In the genomic region with DNA sequence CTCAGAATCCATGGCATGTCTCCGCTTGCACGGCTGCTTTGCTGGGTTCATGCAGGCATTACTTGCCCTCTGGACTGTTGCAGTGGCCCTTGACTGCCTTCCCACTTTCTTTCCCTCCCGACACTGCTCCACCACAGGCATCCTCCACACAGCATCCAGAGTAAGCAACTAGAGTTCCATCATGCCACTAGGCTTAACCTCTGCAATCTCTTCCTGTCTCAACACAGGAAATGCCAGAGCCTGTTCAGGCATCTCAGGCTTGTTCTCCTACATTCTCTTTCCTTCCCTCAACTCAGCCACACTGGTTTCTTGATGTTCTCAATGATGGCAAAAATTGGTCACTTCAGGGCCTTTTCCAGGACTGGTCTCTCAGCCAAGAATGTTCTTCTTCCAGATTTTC, we compare ENCODE assay signal across 17 cellular contexts.
DNase-seq lines count a peak whose midpoint lies in the region; ATAC-seq and TF ChIP-seq lines count a peak whose summit lies in the region.
"Had no signal": no experiment of that assay in that cellular context is flagged by ENCODE, and none has a peak within 500 bp of the region (broad histone marks: within the 10 kb centered on the region; RNA-seq: fewer than 3 reads in every experiment).

No MANE protein-coding gene starts in this region.

- dilution Hi-C loops in IMR-90 (cut with HindIII; ENCODE audit: low sequenced_read_pairs, unreplicated experiment), result no loop called here

- H3K4me3 ChIP-seq in IMR-90 (ENCODE audit: insufficient read depth, low read depth, low read length) (no peak overlapping the region), choroid plexus epithelial cell (ENCODE audit: low read depth, low read length) (no peak overlapping the region), right lobe of liver (no peak overlapping the region)
- H3K4me3 ChIP-seq: coronary artery, esophagus squamous epithelium, K562, pancreas had no signal

- WGBS in IMR-90 (ENCODE audit: extremely low coverage in 2 of 2, insufficient read length in 1 of 2), 2 experiments, result 93% methylated on average over 2 of the region's 3 CpGs; no CpG with 5 or more reads in 1 of the 2 experiments
- 54% methylated on average over 2 of the region's 3 CpGs for WGBS in right lobe of liver (ENCODE audit: insufficient coverage, low coverage, low lambda C conversion rate, missing lambda C conversion rate)

- no peak overlapping the region for H3K9ac ChIP-seq in IMR-90 (ENCODE audit: low read depth, low read length)

- H2BK120ac ChIP-seq in IMR-90 (ENCODE audit: low read depth, low read length), result peak overlapping the region; percentile 87

- H3K14ac ChIP-seq in IMR-90 (replicated peaks; ENCODE audit: low read depth, low read length), result peak overlapping the region; percentile 83

- H4K5ac ChIP-seq in IMR-90 (ENCODE audit: low read depth, low read length), result peak overlapping the region; percentile 28

- no peaks in the 10 kb centered on the region for H3K27me3 Mint-ChIP-seq in activated CD4-positive, alpha-beta T cell treated with anti-CD3 and anti-CD28 coated beads, Interleukin-2, amount 10 ng/mL, durations not matched to agents 7 days and 5 days
- H3K27me3 Mint-ChIP-seq: activated B cell treated with CpG ODN at 0.5 μM for 24 hours; activated naive CD4-positive, alpha-beta T cell treated with anti-CD3 and anti-CD28 coated beads, Interleukin-2, amount 50 U/mL, for 24 hours; B cell had no signal

- intact Hi-C loops in IMR-90 (cut with micrococcal nuclease), result no loop called here
- intact Hi-C loops in right lobe of liver (cut with DNase I), result no loop called here

- no peaks in the 10 kb centered on the region for H3K27me3 ChIP-seq in IMR-90 (ENCODE audit: control insufficient read depth, insufficient read depth, low read length)
- H3K27me3 ChIP-seq in right lobe of liver, result no peaks in the 10 kb centered on the region
- H3K27me3 ChIP-seq: esophagus squamous epithelium, pancreas had no signal

- H4K8ac ChIP-seq in IMR-90 (ENCODE audit: low read depth in 2 of 2, low read length in 2 of 2), result peak overlapping the region; percentile 46 to 88

- H2BK20ac ChIP-seq in IMR-90 (ENCODE audit: low read depth, low read length), result peak overlapping the region; percentile 95

- H3K9me3 Mint-ChIP-seq in activated CD4-positive, alpha-beta T cell treated with anti-CD3 and anti-CD28 coated beads, Interleukin-2, amount 10 ng/mL, durations not matched to agents 7 days and 5 days, result peaks cover 2% of the 10 kb centered on the region
- H3K9me3 Mint-ChIP-seq: activated B cell treated with CpG ODN at 0.5 μM for 24 hours; activated naive CD4-positive, alpha-beta T cell treated with anti-CD3 and anti-CD28 coated beads, Interleukin-2, amount 50 U/mL, for 24 hours had no signal

- H3K18ac ChIP-seq in IMR-90 (ENCODE audit: low read depth, low read length), result peak overlapping the region; percentile 77; the same call in 1 of the 2 replicates

- H3K27ac ChIP-seq in IMR-90 (ENCODE audit: insufficient read depth, low read length) (peak overlapping the region; percentile 33; the same call in 1 of the 2 replicates), right lobe of liver (no peak overlapping the region)
- H3K27ac ChIP-seq: pancreas had no signal

- H2AK9ac ChIP-seq in IMR-90 (replicated peaks; ENCODE audit: low read depth, low read length, poor library complexity), result no peak overlapping the region

- peak overlapping the region; percentile 60 for H2BK15ac ChIP-seq in IMR-90 (ENCODE audit: low read depth, low read length)

- H3K23ac ChIP-seq in IMR-90 (ENCODE audit: low read depth, low read length), result peak overlapping the region; percentile 39; the same call in 1 of the 2 replicates

- H3K36me3 ChIP-seq in IMR-90 (ENCODE audit: control insufficient read depth, insufficient read depth, low read length) (no peaks in the 10 kb centered on the region), right lobe of liver (no peaks in the 10 kb centered on the region)
- H3K36me3 ChIP-seq: esophagus squamous epithelium, pancreas had no signal

- H3K4ac ChIP-seq in IMR-90 (ENCODE audit: low read depth, low read length), result peak overlapping the region; percentile 74

- TF ChIP-seq CTCF in IMR-90 (conservative IDR thresholded peaks at IDR 0.05; ENCODE audit: low read depth, low read length), result no peak
- TF ChIP-seq CTCF in choroid plexus epithelial cell (conservative IDR thresholded peaks at IDR 0.05; ENCODE audit: low read depth, low read length), result no peak
- TF ChIP-seq CTCF in right lobe of liver (IDR thresholded peaks at IDR 0.05), result no peak

- CTCF ChIA-PET in IMR-90 (lab: Yijun Ruan, JAX), result no interaction called here
- CTCF ChIA-PET in activated CD4-positive, alpha-beta T cell treated with anti-CD3 and anti-CD28 coated beads, Interleukin-2, amount 10 ng/mL, durations not matched to agents 7 days and 5 days (lab: Charles Lee), result no interaction called here

- peak overlapping the region; percentile 93 for H2BK5ac ChIP-seq in IMR-90 (ENCODE audit: low read depth, low read length, poor library complexity, severe bottlenecking)

- in situ Hi-C loops in IMR-90 (cut with MboI; ENCODE audit: low sequenced_read_pairs), result no loop called here

- DNase-seq in AG08396 (ENCODE audit: low spot score) (peak; percentile 48), IMR-90 (peak; percentile 66), choroid plexus epithelial cell (ENCODE audit: low read depth) (peak; percentile 83), right lobe of liver (no peak), NCI-H2196 (lab: John Stamatoyannopoulos, UW; ENCODE audit: unreplicated experiment) (no peak)
- DNase-seq in activated CD4-positive, alpha-beta T cell treated with anti-CD3 and anti-CD28 coated beads, Interleukin-2, amount 10 ng/mL, durations not matched to agents 7 days and 5 days, result no peak
- DNase-seq: activated B cell treated with CpG ODN at 0.5 μM for 24 hours, esophagus squamous epithelium, NCI-H1105 treated with DMSO at 0.1 percent for 48 hours, pancreas, substantia nigra had no signal

- peak overlapping the region; percentile 83; the same call in 1 of the 2 replicates for H2AK5ac ChIP-seq in IMR-90 (ENCODE audit: low read depth, low read length)

- H3K9me1 ChIP-seq in IMR-90 (ENCODE audit: insufficient read depth, low read length), result peaks cover 6% of the 10 kb centered on the region

- H3K4me3 Mint-ChIP-seq in activated CD4-positive, alpha-beta T cell treated with anti-CD3 and anti-CD28 coated beads, Interleukin-2, amount 10 ng/mL, durations not matched to agents 7 days and 5 days, result no peak overlapping the region
- H3K4me3 Mint-ChIP-seq: activated B cell treated with CpG ODN at 0.5 μM for 24 hours; activated naive CD4-positive, alpha-beta T cell treated with anti-CD3 and anti-CD28 coated beads, Interleukin-2, amount 50 U/mL, for 24 hours; B cell had no signal

- peak overlapping the region; percentile 69 for H2AFZ ChIP-seq in IMR-90 (replicated peaks; ENCODE audit: low read length, poor library complexity)

- no peaks in the 10 kb centered on the region for H3K79me1 ChIP-seq in IMR-90 (ENCODE audit: low read depth in 1 of 2, low read length in 2 of 2)

- H3K4me2 ChIP-seq in IMR-90 (ENCODE audit: low read depth, low read length), result peak overlapping the region; percentile 7; the same call in 1 of the 2 replicates

- peaks cover 13% of the 10 kb centered on the region for H3K4me1 ChIP-seq in IMR-90 (ENCODE audit: control insufficient read depth, insufficient read depth, low read length)
- no peaks in the 10 kb centered on the region for H3K4me1 ChIP-seq in right lobe of liver
- H3K4me1 ChIP-seq: pancreas had no signal

- peak overlapping the region; percentile 73 for H4K91ac ChIP-seq in IMR-90 (ENCODE audit: insufficient read depth, low read depth, low read length)

- peaks cover under 1% of the 10 kb centered on the region for H3K36me3 Mint-ChIP-seq in activated CD4-positive, alpha-beta T cell treated with anti-CD3 and anti-CD28 coated beads, Interleukin-2, amount 10 ng/mL, durations not matched to agents 7 days and 5 days (ENCODE audit: low read depth)
- H3K36me3 Mint-ChIP-seq: activated naive CD4-positive, alpha-beta T cell treated with anti-CD3 and anti-CD28 coated beads, Interleukin-2, amount 50 U/mL, for 24 hours had no signal

- H3K9me3 ChIP-seq in IMR-90 (ENCODE audit: control insufficient read depth, insufficient read depth, low read length) (no peaks in the 10 kb centered on the region), right lobe of liver (no peaks in the 10 kb centered on the region)
- H3K9me3 ChIP-seq: esophagus squamous epithelium, pancreas had no signal

- TF ChIP-seq POLR2A in IMR-90 (IDR thresholded peaks at IDR 0.05; ENCODE audit: low read depth, low read length), result no peak
- no peak for TF ChIP-seq POLR2A in right lobe of liver (IDR thresholded peaks at IDR 0.05)

- H3K4me1 Mint-ChIP-seq in activated CD4-positive, alpha-beta T cell treated with anti-CD3 and anti-CD28 coated beads, Interleukin-2, amount 10 ng/mL, durations not matched to agents 7 days and 5 days, result peaks cover 19% of the 10 kb centered on the region
- H3K4me1 Mint-ChIP-seq: activated B cell treated with CpG ODN at 0.5 μM for 24 hours had no signal

- no peak for TF ChIP-seq RAD21 in IMR-90 (IDR thresholded peaks at IDR 0.05; ENCODE audit: low read length)

- peak overlapping the region; percentile 70 for H3K56ac ChIP-seq in IMR-90 (ENCODE audit: extremely low read depth, insufficient read depth, low read length)

- H4K20me1 ChIP-seq in IMR-90 (ENCODE audit: insufficient read depth, low read length), result no peaks in the 10 kb centered on the region

- peak; percentile 89 for ATAC-seq in IMR-90 (ENCODE audit: low read depth)
- peak in 3 of 4 donors; percentile 9 to 33 (median 25) for ATAC-seq in right lobe of liver
- ATAC-seq in HG02610 (IDR thresholded peaks at IDR 0.05; ENCODE audit: unreplicated experiment), result no peak
- no peak for ATAC-seq in HG03108 (IDR thresholded peaks at IDR 0.05; ENCODE audit: unreplicated experiment)
- ATAC-seq: K562, pancreas had no signal

- BruUV-seq in IMR-90 (replicated peaks; lab: Mats Ljungman, UMichigan), result no TSS peak

- no peak overlapping the region for H3K27ac Mint-ChIP-seq in activated CD4-positive, alpha-beta T cell treated with anti-CD3 and anti-CD28 coated beads, Interleukin-2, amount 10 ng/mL, durations not matched to agents 7 days and 5 days
- H3K27ac Mint-ChIP-seq: activated B cell treated with CpG ODN at 0.5 μM for 24 hours; activated naive CD4-positive, alpha-beta T cell treated with anti-CD3 and anti-CD28 coated beads, Interleukin-2, amount 50 U/mL, for 24 hours; B cell had no signal

- POLR2A ChIA-PET in IMR-90 (lab: Charles Lee; ENCODE audit: unreplicated experiment), result interaction anchor here (0.6 kb wide), 1 partner anchor 13 kb away, joined by 6 read pairs; no protein-coding TSS in a partner anchor
- POLR2A ChIA-PET in activated CD4-positive, alpha-beta T cell treated with anti-CD3 and anti-CD28 coated beads, Interleukin-2, amount 10 ng/mL, durations not matched to agents 7 days and 5 days (lab: Charles Lee), result no interaction called here

TF ChIP-seq in IMR-90, 13 proteins besides CTCF, POLR2A, EP300 and RAD21:
- TF ChIP-seq MXI1 (IDR thresholded peaks at IDR 0.05; ENCODE audit: borderline replicate concordance, low read depth, low read length), result no peak
- TF ChIP-seq RFX5 (IDR thresholded peaks at IDR 0.05; ENCODE audit: low read depth, low read length), result no peak
- no peak for TF ChIP-seq RCOR1 (IDR thresholded peaks at IDR 0.05; ENCODE audit: insufficient replicate concordance, low read length)
- 0 out of 2 replicates have a peak, but pooled peaks have one; percentile 20 for TF ChIP-seq CEBPB (IDR thresholded peaks at IDR 0.05; ENCODE audit: low read depth, low read length)
- TF ChIP-seq BHLHE40 (IDR thresholded peaks at IDR 0.05; ENCODE audit: low read depth, low read length), result no peak

Comparison
In these comparisons a context has a peak if more than half of its experiments do, and no peak if none do; other contexts are left out.
1. DNase-seq: peak in AG08396 (single experiment), IMR-90 (single experiment) and choroid plexus epithelial cell (single experiment); none in right lobe of liver (0 of 3), activated CD4-positive, alpha-beta T cell treated with anti-CD3 and anti-CD28 coated beads, Interleukin-2, amount 10 ng/mL, durations not matched to agents 7 days and 5 days (single experiment) and NCI-H2196 (single experiment).
2. ATAC-seq: peak in IMR-90 (single experiment) and right lobe of liver (3 of 4); none in HG02610 (single experiment) and HG03108 (single experiment).